25 cellular contexts compared by ENCODE assay signal in genomic region chr5:140103154-140103553, GRCh38.
"Had no signal": no experiment of that assay in that cellular context is flagged by ENCODE, and none has a peak within 500 bp of the region (broad histone marks: within the 10 kb centered on the region; RNA-seq: fewer than 3 reads in every experiment).

No MANE protein-coding gene starts in this region.

- DNase-seq: colonic mucosa; cortex of kidney; dermis blood vessel endothelial cell; dorsolateral prefrontal cortex; effector CD4-positive, alpha-beta T cell; effector CD8-positive, alpha-beta T cell; effector memory CD4-positive, alpha-beta T cell; effector memory CD8-positive, alpha-beta T cell; endodermal cell; erythroblast; esophagus squamous epithelium; foreskin fibroblast; foreskin keratinocyte; foreskin melanocyte; gastrocnemius medialis; glutamatergic neuron; head of caudate nucleus; heart left ventricle had no signal

- H3K9me3 Mint-ChIP-seq: dendritic cell treated with granulocyte-macrophage colony-stimulating factor and Interleukin-4, amounts not matched to agents 40 ng/mL and 50 ng/mL, for 4 days; endodermal cell had no signal

- ATAC-seq: effector memory CD8-positive, alpha-beta T cell; esophagus mucosa; foreskin keratinocyte; gastrocnemius medialis; gastroesophageal sphincter; heart left ventricle had no signal

- H3K27ac Mint-ChIP-seq: dendritic cell treated with granulocyte-macrophage colony-stimulating factor and Interleukin-4, amounts not matched to agents 40 ng/mL and 50 ng/mL, for 4 days; effector memory CD8-positive, alpha-beta T cell; endodermal cell had no signal

- H3K27ac ChIP-seq: colonic mucosa, coronary artery, dorsolateral prefrontal cortex, epithelial cell of prostate, esophagus muscularis mucosa, esophagus squamous epithelium, foreskin keratinocyte, gastrocnemius medialis, gastroesophageal sphincter, heart left ventricle had no signal

- FAIRE-seq: endothelial cell of umbilical vein had no signal

- H3K4me3 ChIP-seq: colonic mucosa, coronary artery, dorsolateral prefrontal cortex, esophagus muscularis mucosa, esophagus squamous epithelium, gastrocnemius medialis, gastroesophageal sphincter, heart left ventricle had no signal

- H3K4me3 Mint-ChIP-seq: dendritic cell treated with granulocyte-macrophage colony-stimulating factor and Interleukin-4, amounts not matched to agents 40 ng/mL and 50 ng/mL, for 4 days; effector memory CD8-positive, alpha-beta T cell; endodermal cell had no signal

- H3K4me1 ChIP-seq: colonic mucosa had no signal

- H3K27me3 ChIP-seq: colonic mucosa, dorsolateral prefrontal cortex, esophagus muscularis mucosa, esophagus squamous epithelium, foreskin keratinocyte, gastrocnemius medialis, gastroesophageal sphincter, heart left ventricle had no signal

- H3K36me3 ChIP-seq: colonic mucosa, esophagus muscularis mucosa, esophagus squamous epithelium, gastrocnemius medialis, gastroesophageal sphincter, heart left ventricle had no signal

- H3K9me3 ChIP-seq: colonic mucosa, esophagus muscularis mucosa, esophagus squamous epithelium, gastrocnemius medialis, gastroesophageal sphincter, heart left ventricle had no signal
